In the genomic region with DNA sequence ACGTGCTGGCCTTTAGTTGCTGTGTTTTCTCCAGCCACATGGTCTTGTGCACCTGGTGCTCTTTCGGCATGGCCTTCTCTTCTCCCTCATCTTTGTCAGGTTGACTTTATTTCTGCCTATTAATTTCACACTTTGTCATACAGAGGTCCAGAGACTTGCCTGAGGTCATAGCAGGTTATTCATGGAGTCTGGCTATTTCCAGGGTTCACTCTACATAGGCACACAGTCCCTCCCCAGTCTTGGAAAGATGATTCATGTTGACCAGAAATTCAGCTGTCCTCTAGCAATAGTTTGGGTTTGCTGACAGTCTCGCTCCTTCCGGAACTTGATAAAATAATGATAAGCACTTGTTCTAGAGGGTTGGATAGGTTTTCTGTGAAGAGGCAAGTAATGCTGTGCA, we compare ENCODE assay signal across 22 cellular contexts.
A peak's percentile ranks its signal among the peaks of the same experiment; 100 is the strongest.
DNase-seq lines count a peak whose midpoint lies in the region; ATAC-seq, FAIRE-seq and TF ChIP-seq lines count a peak whose summit lies in the region.
"Had no signal": no experiment of that assay in that cellular context is flagged by ENCODE, and none has a peak within 500 bp of the region (broad histone marks: within the 10 kb centered on the region; RNA-seq: fewer than 3 reads in every experiment).

No MANE protein-coding gene starts in this region.

- no peak overlapping the region for H3K9ac ChIP-seq in K562 (ENCODE audit: insufficient read depth in 1 of 2, low read depth in 2 of 2, low read length in 2 of 2)
- H3K9ac ChIP-seq: BLaER1 treated with 17β-estradiol and CSF1 and Interleukin-3, amounts not matched to agents 10 nM and 100 nM; GM23248 had no signal

- CTCF ChIA-PET in K562 (lab: Yijun Ruan, JAX; ENCODE audit: low intra/inter-chr PET ratio), result no interaction called here

- no peaks in the 10 kb centered on the region for H4K20me1 ChIP-seq in K562 (replicated peaks; ENCODE audit: control insufficient read depth, insufficient read depth, low read length)

- H3K9me1 ChIP-seq in K562 (ENCODE audit: control insufficient read depth, insufficient read depth, low read length), result peaks cover 4% of the 10 kb centered on the region

- in situ Hi-C loops in K562 (cut with MboI), result no loop called here

- POLR2A ChIA-PET in K562 (lab: Yijun Ruan, JAX), result no interaction called here

- no peaks in the 10 kb centered on the region for H3K9me3 Mint-ChIP-seq in natural killer cell
- no peaks in the 10 kb centered on the region for H3K9me3 Mint-ChIP-seq in natural killer cell treated with Interleukin-12 subunit alpha and Interleukin-12 subunit beta and Interleukin-15 and Interleukin-18, amount 100 ng/mL, for 72 hours
- H3K9me3 Mint-ChIP-seq: CD8-positive, alpha-beta memory T cell; IgD-negative memory B cell had no signal

- H3K27me3 Mint-ChIP-seq in natural killer cell (ENCODE audit: low read depth in 2 of 2), result no peaks in the 10 kb centered on the region
- no peaks in the 10 kb centered on the region for H3K27me3 Mint-ChIP-seq in natural killer cell treated with Interleukin-12 subunit alpha and Interleukin-12 subunit beta and Interleukin-15 and Interleukin-18, amount 100 ng/mL, for 72 hours
- H3K27me3 Mint-ChIP-seq: B cell; CD4-positive, CD25-positive, alpha-beta regulatory T cell; CD8-positive, alpha-beta memory T cell; IgD-negative memory B cell had no signal

- H3K27ac ChIP-seq in K562 (ENCODE audit: extremely low read depth, low read depth, low read length), result no peak overlapping the region; the same call in 2 of the 3 replicates
- peak overlapping the region; percentile 12 for H3K27ac ChIP-seq in neutrophil
- no peak overlapping the region for H3K27ac ChIP-seq in testis
- H3K27ac ChIP-seq: BLaER1 treated with 17β-estradiol and CSF1 and Interleukin-3, amounts not matched to agents 10 nM and 100 nM; GM23248 had no signal

- BruUV-seq in K562 (replicated peaks; lab: Mats Ljungman, UMichigan), result no TSS peak

- H3K27ac Mint-ChIP-seq in natural killer cell, result peak overlapping the region; percentile 2 to 65
- peak overlapping the region in 1 of 2 donors; percentile 19 for H3K27ac Mint-ChIP-seq in natural killer cell treated with Interleukin-12 subunit alpha and Interleukin-12 subunit beta and Interleukin-15 and Interleukin-18, amount 100 ng/mL, for 72 hours
- H3K27ac Mint-ChIP-seq: B cell; CD4-positive, CD25-positive, alpha-beta regulatory T cell had no signal

- peak overlapping the region; percentile 49; the same call in 1 of the 2 replicates for H2AFZ ChIP-seq in K562 (ENCODE audit: low read depth, low read length)
- H2AFZ ChIP-seq: GM23248 had no signal

- H3K4me3 ChIP-seq in K562 (no peak overlapping the region), neutrophil (ENCODE audit: low read depth in 1 of 2, low read length in 1 of 2) (no peak overlapping the region), testis (no peak overlapping the region)
- H3K4me3 ChIP-seq: BLaER1 treated with 17β-estradiol and CSF1 and Interleukin-3, amounts not matched to agents 10 nM and 100 nM; GM12878; GM23248 had no signal

- no peak for ATAC-seq in natural killer cell
- no peak for ATAC-seq in natural killer cell treated with Interleukin-12 subunit alpha and Interleukin-12 subunit beta and Interleukin-15 and Interleukin-18, amount 100 ng/mL, for 72 hours
- ATAC-seq in K562, result no peak; the same call in 2 of the 3 replicates
- no peak for ATAC-seq in HG03135 (IDR thresholded peaks at IDR 0.05; ENCODE audit: unreplicated experiment)
- ATAC-seq: GM12878, HepG2 had no signal

- intact Hi-C loops in natural killer cell (cut with micrococcal nuclease) (no loop called here), K562 (cut with micrococcal nuclease) (no loop called here), testis (cut with DNase I; ENCODE audit: low total_unique reads) (no loop called here)

- TF ChIP-seq CTCF in natural killer cell (IDR thresholded peaks at IDR 0.05), result no peak
- no peak for TF ChIP-seq CTCF in K562 (IDR thresholded peaks at IDR 0.05 in 2 of 3, conservative IDR thresholded peaks at IDR 0.05 in 1 of 3; ENCODE audit: insufficient read depth in 2 of 3, low read depth in 1 of 3, low read length in 3 of 3)
- TF ChIP-seq CTCF in neutrophil (IDR thresholded peaks at IDR 0.05), result no peak
- TF ChIP-seq CTCF in testis (IDR thresholded peaks at IDR 0.05), result no peak

- H3K36me3 ChIP-seq in K562 (ENCODE audit: control insufficient read depth, insufficient read depth, low read length) (no peaks in the 10 kb centered on the region), neutrophil (no peaks in the 10 kb centered on the region), testis (ENCODE audit: low read depth, missing control alignments) (no peaks in the 10 kb centered on the region)

- 14% methylated on average over 4 of the region's 4 CpGs for WGBS in K562 (ENCODE audit: insufficient coverage, low coverage, missing lambda C conversion rate)
- WGBS in testis, 2 donors, result 72 to 84% methylated on average over 4 of the region's 4 CpGs

- no peaks in the 10 kb centered on the region for H3K36me3 Mint-ChIP-seq in natural killer cell
- no peaks in the 10 kb centered on the region for H3K36me3 Mint-ChIP-seq in natural killer cell treated with Interleukin-12 subunit alpha and Interleukin-12 subunit beta and Interleukin-15 and Interleukin-18, amount 100 ng/mL, for 72 hours
- H3K36me3 Mint-ChIP-seq: CD4-positive, CD25-positive, alpha-beta regulatory T cell; IgD-negative memory B cell had no signal

- no peak overlapping the region for H3K4me3 Mint-ChIP-seq in natural killer cell
- H3K4me3 Mint-ChIP-seq in natural killer cell treated with Interleukin-12 subunit alpha and Interleukin-12 subunit beta and Interleukin-15 and Interleukin-18, amount 100 ng/mL, for 72 hours, result no peak overlapping the region
- H3K4me3 Mint-ChIP-seq: B cell; CD4-positive, CD25-positive, alpha-beta regulatory T cell; IgD-negative memory B cell had no signal

- H3K27me3 ChIP-seq in K562 (ENCODE audit: control insufficient read depth in 2 of 2, insufficient read depth in 2 of 2, low read length in 2 of 2), result no peaks in the 10 kb centered on the region
- no peaks in the 10 kb centered on the region for H3K27me3 ChIP-seq in neutrophil
- H3K27me3 ChIP-seq in testis, result no peaks in the 10 kb centered on the region
- H3K27me3 ChIP-seq: BLaER1 treated with 17β-estradiol and CSF1 and Interleukin-3, amounts not matched to agents 10 nM and 100 nM had no signal

- TF ChIP-seq EP300 in K562 (IDR thresholded peaks at IDR 0.05; ENCODE audit: low read length), result no peak

- peaks cover 90 to 95% of the 10 kb centered on the region in 2 donors for H3K4me1 Mint-ChIP-seq in natural killer cell
- peaks cover 78 to 80% of the 10 kb centered on the region in 2 donors for H3K4me1 Mint-ChIP-seq in natural killer cell treated with Interleukin-12 subunit alpha and Interleukin-12 subunit beta and Interleukin-15 and Interleukin-18, amount 100 ng/mL, for 72 hours (ENCODE audit: low read depth in 2 of 2)

- FAIRE-seq in K562 (lab: Jason Lieb, UNC), result peak; percentile 74
- FAIRE-seq: GM12878, GM19239, HepG2 had no signal

- H3K9me3 ChIP-seq in K562 (replicated peaks; ENCODE audit: control insufficient read depth, insufficient read depth, low read depth, low read length) (no peaks in the 10 kb centered on the region), neutrophil (no peaks in the 10 kb centered on the region), testis (no peaks in the 10 kb centered on the region)

- TF ChIP-seq RAD21 in K562 (CRISPR knock-in tag; conservative IDR thresholded peaks at IDR 0.05 in 1 of 2, IDR thresholded peaks at IDR 0.05 in 1 of 2), result no peak

- H3K4me1 ChIP-seq in K562 (replicated peaks in 1 of 2; ENCODE audit: control insufficient read depth in 2 of 2, insufficient read depth in 2 of 2, low read length in 2 of 2), result peaks cover 0 to 12% of the 10 kb centered on the region in 2 experiments; a peak in 2 of 5 replicates
- H3K4me1 ChIP-seq in neutrophil (ENCODE audit: control insufficient read depth in 1 of 2, insufficient read depth in 1 of 2, low read depth in 1 of 2, low read length in 1 of 2), result peaks cover 2 to 10% of the 10 kb centered on the region in 2 experiments
- H3K4me1 ChIP-seq in testis, result no peaks in the 10 kb centered on the region

- no peak overlapping the region for H3K4me2 ChIP-seq in K562 (ENCODE audit: insufficient read depth, low read length)

- TF ChIP-seq POLR2A in K562 (conservative IDR thresholded peaks at IDR 0.05) (no peak), testis (IDR thresholded peaks at IDR 0.05) (no peak)

- DNase-seq in natural killer cell, result no peak
- no peak for DNase-seq in natural killer cell treated with Interleukin-12 subunit alpha and Interleukin-12 subunit beta and Interleukin-15 and Interleukin-18, amount 100 ng/mL, for 72 hours (ENCODE audit: low spot score)
- DNase-seq in K562 (ENCODE audit: extremely low read depth in 1 of 4, low spot score in 3 of 4), result peak in 1 of 4 experiments; percentile 33
- DNase-seq in testis, result no peak
- DNase-seq in NCI-H510A treated with DMSO at 0.1 percent for 48 hours (lab: John Stamatoyannopoulos, UW), result no peak
- DNase-seq: CD4-positive, CD25-positive, alpha-beta regulatory T cell; CD8-positive, alpha-beta memory T cell; COR-L47; DMS 273 treated with DMSO at 0.1 percent for 48 hours; DMS53; DND-41; EL; HCEC 1CT had no signal

- no peaks in the 10 kb centered on the region for H3K79me2 ChIP-seq in K562 (ENCODE audit: control insufficient read depth, insufficient read depth, low read length)

TF ChIP-seq in K562, 482 proteins besides CTCF, POLR2A, EP300 and RAD21 (continues in another document):
- TF ChIP-seq ATF1 (CRISPR knock-in tag; IDR thresholded peaks at IDR 0.05), result no peak
- TF ChIP-seq ATF1 (tag; IDR thresholded peaks at IDR 0.05), result no peak
- no peak for TF ChIP-seq CTCFL (IDR thresholded peaks at IDR 0.05; ENCODE audit: borderline replicate concordance, insufficient read depth, low read depth, low read length, poor library complexity, severe bottlenecking)
